Comparison of ENCODE assay signal across 8 cellular contexts in the genomic region with DNA sequence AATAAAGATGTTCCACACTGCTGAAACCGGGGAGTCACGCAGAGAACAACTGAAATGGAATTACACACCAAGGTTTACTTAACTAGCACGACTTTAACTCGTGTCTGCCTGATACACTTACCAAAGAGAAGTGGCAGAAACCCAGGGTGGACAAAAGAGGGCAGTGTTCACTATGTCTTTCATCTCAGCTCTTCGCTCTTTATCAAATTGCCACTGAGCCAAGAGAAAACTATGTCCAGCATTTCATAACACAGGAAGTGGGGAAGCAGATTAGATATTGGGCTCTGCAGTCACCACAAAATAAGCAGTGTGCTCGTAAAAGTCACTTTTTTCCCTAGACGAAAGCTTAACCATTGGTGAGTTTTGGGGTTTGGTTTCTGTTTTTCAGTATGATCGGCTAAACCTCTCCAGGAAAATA.
DNase-seq lines count a peak whose midpoint lies in the region; ATAC-seq and TF ChIP-seq lines count a peak whose summit lies in the region.

No MANE protein-coding gene starts in this region.

- no peaks in the 10 kb centered on the region for H3K36me3 ChIP-seq in PC-3 (ENCODE audit: low read depth, low read length)
- H3K36me3 ChIP-seq in subcutaneous abdominal adipose tissue (ENCODE audit: control insufficient read depth in 5 of 5, insufficient read depth in 5 of 5, low read length in 5 of 5): no peaks in the 10 kb centered on the region

- H3K4me1 Mint-ChIP-seq in activated CD4-positive, alpha-beta T cell treated with anti-CD3 and anti-CD28 coated beads, Interleukin-2, amount 10 ng/mL, durations not matched to agents 7 days and 5 days: peaks cover 9% of the 10 kb centered on the region

- peak overlapping the region; percentile 84 for H3K4me2 ChIP-seq in PC-3 (ENCODE audit: low read length)

- no peaks in the 10 kb centered on the region for H3K36me3 Mint-ChIP-seq in activated CD4-positive, alpha-beta T cell treated with anti-CD3 and anti-CD28 coated beads, Interleukin-2, amount 10 ng/mL, durations not matched to agents 7 days and 5 days (ENCODE audit: low read depth)

- no peak overlapping the region for H3K27ac Mint-ChIP-seq in activated CD4-positive, alpha-beta T cell treated with anti-CD3 and anti-CD28 coated beads, Interleukin-2, amount 10 ng/mL, durations not matched to agents 7 days and 5 days

- no peaks in the 10 kb centered on the region for H3K9me3 ChIP-seq in PC-3 (ENCODE audit: low read length)
- no peaks in the 10 kb centered on the region for H3K9me3 ChIP-seq in subcutaneous abdominal adipose tissue (ENCODE audit: control insufficient read depth in 5 of 5, low read length in 5 of 5)

- TF ChIP-seq CTCF in PC-3 (conservative IDR thresholded peaks at IDR 0.05; ENCODE audit: low read depth, low read length): peak; percentile 97
- peak; percentile 81 for TF ChIP-seq CTCF in choroid plexus epithelial cell (conservative IDR thresholded peaks at IDR 0.05; ENCODE audit: low read depth, low read length)

- CTCF ChIA-PET in activated CD4-positive, alpha-beta T cell treated with anti-CD3 and anti-CD28 coated beads, Interleukin-2, amount 10 ng/mL, durations not matched to agents 7 days and 5 days (lab: Charles Lee): interaction anchor here (0.6 to 3.2 kb wide), 5 partner anchors 12 to 324 kb away, joined by 3 to 23 read pairs (median 4); no protein-coding TSS in a partner anchor
- CTCF ChIA-PET in PC-3 (lab: Charles Lee): interaction anchor here (0.6 to 2.9 kb wide), 10 partner anchors 21 to 343 kb away, joined by 3 to 28 read pairs (median 4); no protein-coding TSS in a partner anchor

- no TSS peak for BruUV-seq in PC-3 (replicated peaks; lab: Mats Ljungman, UMichigan)

- H3K4me1 ChIP-seq in PC-3 (ENCODE audit: insufficient read depth, low read length) (peaks cover 25% of the 10 kb centered on the region), subcutaneous abdominal adipose tissue (ENCODE audit: control insufficient read depth in 5 of 5, insufficient read depth in 5 of 5, low read length in 5 of 5) (peaks cover 2 to 24% (median 18%) of the 10 kb centered on the region in 5 donors)

- intact Hi-C loops in PC-3 (cut with micrococcal nuclease): loop anchor here (1.0 to 5.0 kb wide), 9 partner anchors 22 to 1806 kb away; no protein-coding TSS in a partner anchor

- peak overlapping the region; percentile 82 for H2AFZ ChIP-seq in PC-3 (ENCODE audit: low read length)

- no peaks in the 10 kb centered on the region for H3K79me2 ChIP-seq in PC-3 (ENCODE audit: low read length)

- H3K9me2 ChIP-seq in PC-3 (replicated peaks; ENCODE audit: low read length): no peaks in the 10 kb centered on the region

- ATAC-seq in PC-3 (peak; percentile 85), left lobe of liver (peak; percentile 95), HG03571 (IDR thresholded peaks at IDR 0.05; ENCODE audit: unreplicated experiment) (no peak)

- no peaks in the 10 kb centered on the region for H3F3A ChIP-seq in PC-3 (ENCODE audit: low read length, unreplicated experiment)

- H3K9ac ChIP-seq in PC-3 (ENCODE audit: low read length) (peak overlapping the region; percentile 54), subcutaneous abdominal adipose tissue (ENCODE audit: low read length in 5 of 5) (no peak overlapping the region)

- H3K4me3 Mint-ChIP-seq in activated CD4-positive, alpha-beta T cell treated with anti-CD3 and anti-CD28 coated beads, Interleukin-2, amount 10 ng/mL, durations not matched to agents 7 days and 5 days: no peak overlapping the region

- H3K27me3 ChIP-seq in PC-3 (ENCODE audit: low read length): no peaks in the 10 kb centered on the region
- H3K27me3 ChIP-seq in subcutaneous abdominal adipose tissue (ENCODE audit: control insufficient read depth in 5 of 5, insufficient read depth in 4 of 5, low read length in 5 of 5): peaks cover 3 to 33% (median 10%) of the 10 kb centered on the region in 5 donors

- no peaks in the 10 kb centered on the region for H4K20me1 ChIP-seq in PC-3 (ENCODE audit: low read length)

- H3K27ac ChIP-seq in PC-3 (ENCODE audit: low read length) (peak overlapping the region; percentile 27), subcutaneous abdominal adipose tissue (ENCODE audit: low read depth, low read length) (no peak overlapping the region)

- no peaks in the 10 kb centered on the region for H3K9me3 Mint-ChIP-seq in activated CD4-positive, alpha-beta T cell treated with anti-CD3 and anti-CD28 coated beads, Interleukin-2, amount 10 ng/mL, durations not matched to agents 7 days and 5 days

- peak overlapping the region; percentile 55 for H3K4me3 ChIP-seq in PC-3 (ENCODE audit: low read length)
- peak overlapping the region; percentile 35 for H3K4me3 ChIP-seq in choroid plexus epithelial cell (ENCODE audit: low read depth, low read length)
- H3K4me3 ChIP-seq in subcutaneous abdominal adipose tissue (ENCODE audit: low read depth in 1 of 5, low read length in 5 of 5): peak overlapping the region; percentile 4 to 47 (median 28)

- H3K27me3 Mint-ChIP-seq in activated CD4-positive, alpha-beta T cell treated with anti-CD3 and anti-CD28 coated beads, Interleukin-2, amount 10 ng/mL, durations not matched to agents 7 days and 5 days: peaks cover 38% of the 10 kb centered on the region

- DNase-seq in activated CD4-positive, alpha-beta T cell treated with anti-CD3 and anti-CD28 coated beads, Interleukin-2, amount 10 ng/mL, durations not matched to agents 7 days and 5 days: peak; percentile 33
- no peak for DNase-seq in activated CD4-positive, alpha-beta T cell treated with anti-CD3 and anti-CD28 coated beads, Interleukin-2, amount 50 U/mL, for 4 hours
- peak; percentile 65 for DNase-seq in HuH-7.5 (ENCODE audit: low spot score)
- peak; percentile 95 for DNase-seq in PC-3
- peak; percentile 97 for DNase-seq in choroid plexus epithelial cell (ENCODE audit: low read depth)
- DNase-seq in left lobe of liver (ENCODE audit: low spot score): peak; percentile 69

- POLR2A ChIA-PET in activated CD4-positive, alpha-beta T cell treated with anti-CD3 and anti-CD28 coated beads, Interleukin-2, amount 10 ng/mL, durations not matched to agents 7 days and 5 days (lab: Charles Lee): no interaction called here
- POLR2A ChIA-PET in PC-3 (lab: Charles Lee; ENCODE audit: unreplicated experiment): no interaction called here

Comparison
In these comparisons a context has a peak if more than half of its experiments do, and no peak if none do; other contexts are left out.
1. DNase-seq: peak in activated CD4-positive, alpha-beta T cell treated with anti-CD3 and anti-CD28 coated beads, Interleukin-2, amount 10 ng/mL, durations not matched to agents 7 days and 5 days (single experiment), HuH-7.5 (single experiment), PC-3 (single experiment), choroid plexus epithelial cell (single experiment) and left lobe of liver (single experiment); none in activated CD4-positive, alpha-beta T cell treated with anti-CD3 and anti-CD28 coated beads, Interleukin-2, amount 50 U/mL, for 4 hours (0 of 2).
2. Peak in every context shown above with its lines, with median percentiles within 50 percentile points of each other: H3K4me3 ChIP-seq.